ENCODE assay signal across 8 cellular contexts in the genomic region with DNA sequence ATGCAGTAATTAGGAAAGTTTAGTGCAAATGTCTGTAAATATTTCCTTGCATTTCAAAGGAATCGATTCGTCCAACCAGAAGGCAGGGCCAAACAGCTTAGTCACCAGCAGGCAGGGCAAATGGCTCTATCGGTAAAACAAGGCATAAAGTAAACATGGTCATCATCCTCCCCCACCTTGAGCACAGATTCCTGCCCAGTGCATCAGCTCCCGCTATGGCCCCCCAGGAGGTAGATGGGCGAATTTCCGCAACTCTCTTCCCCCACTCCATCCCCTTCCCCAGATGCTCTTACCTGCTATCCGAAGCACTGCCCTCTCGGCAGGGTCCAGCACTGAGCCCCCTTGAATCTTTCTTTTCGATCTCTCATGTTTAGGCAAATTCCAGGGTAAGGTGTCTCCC.
DNase-seq lines count a peak whose midpoint lies in the region; ATAC-seq and TF ChIP-seq lines count a peak whose summit lies in the region.

No MANE protein-coding gene starts in this region.

- H3K4me1 Mint-ChIP-seq in neural progenitor cell = peaks cover 65% of the 10 kb centered on the region

- peaks cover 2% of the 10 kb centered on the region for H3K27me3 Mint-ChIP-seq in neural progenitor cell (ENCODE audit: insufficient read depth, low read depth)

- intact Hi-C loops in OCI-LY7 (cut with micrococcal nuclease; ENCODE audit: unreplicated experiment) = loop anchor here (1.0 to 10.0 kb wide), 2 partner anchors 142 to 216 kb away; no protein-coding TSS in a partner anchor

- peak overlapping the region; percentile 98 for H3K27ac Mint-ChIP-seq in neural progenitor cell

- H3K36me3 Mint-ChIP-seq in neural progenitor cell = peaks cover 8% of the 10 kb centered on the region

- H3K27me3 ChIP-seq in neural progenitor cell = no peaks in the 10 kb centered on the region

- H3K36me3 ChIP-seq in OCI-LY7 (ENCODE audit: insufficient read depth, low read length) = no peaks in the 10 kb centered on the region
- no peaks in the 10 kb centered on the region for H3K36me3 ChIP-seq in neural progenitor cell

- no peak for ATAC-seq in GM18868 (IDR thresholded peaks at IDR 0.05; ENCODE audit: unreplicated experiment)

- H3K9me3 ChIP-seq in OCI-LY7 (ENCODE audit: low read length) (no peaks in the 10 kb centered on the region), neural progenitor cell (ENCODE audit: low read depth) (no peaks in the 10 kb centered on the region)

- H3K4me2 ChIP-seq in OCI-LY7 (ENCODE audit: low read length) (0 out of 2 replicates have a peak overlapping the region, but pooled peaks have one; percentile 53), neural progenitor cell (peak overlapping the region; percentile 89)

- H3F3A ChIP-seq in neural progenitor cell (ENCODE audit: low read depth) = peaks cover 55% of the 10 kb centered on the region

- H4K20me1 ChIP-seq in OCI-LY7 (ENCODE audit: insufficient read depth, low read length) = no peaks in the 10 kb centered on the region
- peaks cover 47% of the 10 kb centered on the region for H4K20me1 ChIP-seq in neural progenitor cell (ENCODE audit: low read depth)

- H2AFZ ChIP-seq in OCI-LY7 (ENCODE audit: low read length) (peak overlapping the region; percentile 65), neural progenitor cell (replicated peaks) (peak overlapping the region; percentile 56)

- no TSS peak for BruUV-seq in OCI-LY7 (replicated peaks; lab: Mats Ljungman, UMichigan)

- DNase-seq in EL = peak; percentile 77
- no peak for DNase-seq in OCI-LY7 (ENCODE audit: low spot score)
- peak; percentile 51 for DNase-seq in fibroblast of gingiva (ENCODE audit: low read depth)
- peak; percentile 29 for DNase-seq in neural progenitor cell (ENCODE audit: low spot score)
- no peak for DNase-seq in activated effector memory CD4-positive, alpha-beta T cell treated with anti-CD3 and anti-CD28 coated beads, Interleukin-2, amount 50 U/mL, for 16 hours
- no peak for DNase-seq in COLO829 (ENCODE audit: low spot score)
- no peak for DNase-seq in activated CD4-positive, alpha-beta T cell treated with anti-CD3 and anti-CD28 coated beads for 1 hour

- H3K79me2 ChIP-seq in OCI-LY7 (ENCODE audit: insufficient read depth, low read depth, low read length) (no peaks in the 10 kb centered on the region), neural progenitor cell (ENCODE audit: low read depth) (peaks cover 56% of the 10 kb centered on the region)

- POLR2A ChIA-PET in OCI-LY7 (lab: Charles Lee) = interaction anchor here (0.6 to 2.6 kb wide), 5 partner anchors 10 to 921 kb away, joined by 3 to 12 read pairs (median 4); no protein-coding TSS in a partner anchor

- CTCF ChIA-PET in OCI-LY7 (lab: Charles Lee; ENCODE audit: unreplicated experiment) = no interaction called here

- H3K9me2 ChIP-seq in OCI-LY7 (ENCODE audit: insufficient read depth, low read length) = no peaks in the 10 kb centered on the region

- H3K4me1 ChIP-seq in OCI-LY7 (ENCODE audit: insufficient read depth, low read length, poor library complexity, severe bottlenecking) (peaks cover 4% of the 10 kb centered on the region), neural progenitor cell (peaks cover 71% of the 10 kb centered on the region)

- H3K4me3 ChIP-seq in OCI-LY7 (ENCODE audit: low read depth, low read length, poor library complexity, severe bottlenecking) = no peak overlapping the region
- H3K4me3 ChIP-seq in neural progenitor cell = peak overlapping the region; percentile 93

- no peaks in the 10 kb centered on the region for H3K9me3 Mint-ChIP-seq in neural progenitor cell

- no peak overlapping the region for H3K27ac ChIP-seq in OCI-LY7 (ENCODE audit: low read depth, low read length, poor library complexity, severe bottlenecking)
- peak overlapping the region; percentile 53 for H3K27ac ChIP-seq in neural progenitor cell

- TF ChIP-seq CTCF in OCI-LY7 (conservative IDR thresholded peaks at IDR 0.05; ENCODE audit: low read length) = no peak
- TF ChIP-seq CTCF in neural progenitor cell (IDR thresholded peaks at IDR 0.05) = no peak

- H3K4me3 Mint-ChIP-seq in neural progenitor cell = peak overlapping the region; percentile 92

- peak overlapping the region; percentile 52 for H3K9ac ChIP-seq in neural progenitor cell

Comparison
In these comparisons a context has a peak if more than half of its experiments do, and no peak if none do; other contexts are left out.
1. DNase-seq: peak in EL (single experiment), fibroblast of gingiva (single experiment) and neural progenitor cell (single experiment); none in OCI-LY7 (single experiment), activated effector memory CD4-positive, alpha-beta T cell treated with anti-CD3 and anti-CD28 coated beads, Interleukin-2, amount 50 U/mL, for 16 hours (single experiment), COLO829 (single experiment) and activated CD4-positive, alpha-beta T cell treated with anti-CD3 and anti-CD28 coated beads for 1 hour (single experiment).